ENCODE assay signal across 21 cellular contexts in the genomic region with DNA sequence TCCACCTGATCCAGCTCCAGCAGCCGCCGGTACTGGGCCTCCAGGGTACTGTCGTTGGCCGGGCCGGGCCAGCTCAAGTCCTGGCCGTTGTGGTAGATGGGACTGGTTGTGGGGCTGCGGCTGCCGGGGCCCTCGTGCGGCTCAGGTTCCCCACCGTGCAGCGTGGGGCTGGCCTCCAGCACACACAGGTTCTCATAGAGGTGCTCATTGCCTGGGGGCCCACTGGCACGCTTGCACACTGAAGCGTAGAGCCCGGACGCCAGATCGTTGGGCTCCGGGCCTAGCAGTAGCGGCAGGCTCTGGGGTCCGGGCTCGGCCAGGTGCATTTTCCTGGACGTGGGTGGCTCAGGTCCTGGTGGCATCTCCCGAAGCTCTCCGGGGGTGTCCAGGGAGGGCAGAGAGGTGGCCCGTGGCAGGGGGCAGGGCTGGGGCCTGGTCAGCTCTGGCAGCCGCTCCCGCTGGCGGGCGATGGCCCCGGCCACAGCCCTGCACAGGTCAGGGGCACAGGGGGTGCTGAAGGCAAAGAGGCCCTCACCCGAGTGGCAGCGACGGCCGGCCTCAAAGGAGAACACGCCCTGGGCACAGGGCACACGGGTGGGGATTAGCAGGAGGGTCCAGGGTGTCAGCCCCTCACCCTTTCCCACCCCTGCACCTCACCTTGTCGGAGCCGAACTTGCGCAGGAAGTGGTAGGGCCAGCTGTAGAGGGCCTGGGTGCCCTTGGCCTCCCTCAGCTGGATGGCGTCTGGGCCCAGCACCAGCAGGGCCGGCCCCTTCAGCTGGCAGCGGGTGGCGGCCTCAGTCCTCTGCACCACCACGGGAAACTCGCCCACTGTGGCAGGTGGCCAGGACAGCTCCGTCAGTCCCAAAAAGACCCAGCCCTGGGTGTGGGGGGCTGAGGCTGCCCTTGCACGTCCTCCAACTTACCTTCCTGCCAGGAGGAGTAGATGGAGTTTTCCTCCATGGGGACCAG. TPM values are rescaled to one million over a fixed set of nuclear protein-coding genes. Genes with fewer than 3 reads are reported as not detected.
DNase-seq lines count a peak whose midpoint lies in the region; ATAC-seq and TF ChIP-seq lines count a peak whose summit lies in the region.
"Had no signal": no experiment of that assay in that cellular context is flagged by ENCODE, and none has a peak within 500 bp of the region (broad histone marks: within the 10 kb centered on the region; RNA-seq: fewer than 3 reads in every experiment).

No MANE protein-coding gene starts in this region.

- H3K9me2 ChIP-seq in OCI-LY7 (ENCODE audit: insufficient read depth, low read length) = no peaks in the 10 kb centered on the region

- CTCF ChIA-PET in OCI-LY7 (lab: Charles Lee; ENCODE audit: unreplicated experiment) = interaction anchor here (0.6 to 0.7 kb wide), 2 partner anchors 44 to 49 kb away, joined by 3 read pairs; no protein-coding TSS in a partner anchor

- TF ChIP-seq CTCF in right atrium auricular region (IDR thresholded peaks at IDR 0.05) (no peak), OCI-LY7 (conservative IDR thresholded peaks at IDR 0.05; ENCODE audit: low read length) (no peak), spleen (IDR thresholded peaks at IDR 0.05 in 8 of 11, conservative IDR thresholded peaks at IDR 0.05 in 3 of 11) (no peak)

- intact Hi-C loops in right cardiac atrium (cut with DNase I) = loop anchor here in 3 of 4 donors (5.0 to 10.0 kb wide), 4 partner anchors 102 to 190 kb away; a partner anchor contains a TSS
- intact Hi-C loops in OCI-LY7 (cut with micrococcal nuclease; ENCODE audit: unreplicated experiment) = loop anchor here (5.0 to 10.0 kb wide), 2 partner anchors 192 to 610 kb away; a partner anchor contains a TSS
- intact Hi-C loops in spleen (cut with DNase I; ENCODE audit: low total_unique reads) = loop anchor here (5.0 kb wide), 1 partner anchor 112 kb away; no protein-coding TSS in a partner anchor

- H3K27me3 ChIP-seq in right cardiac atrium (ENCODE audit: control insufficient read depth, insufficient read depth) = no peaks in the 10 kb centered on the region
- H3K27me3 ChIP-seq in right atrium auricular region = no peaks in the 10 kb centered on the region
- no peaks in the 10 kb centered on the region for H3K27me3 ChIP-seq in spleen (replicated peaks in 1 of 7)

- H3K9me3 ChIP-seq in right cardiac atrium (ENCODE audit: control insufficient read depth, low read length) = no peaks in the 10 kb centered on the region
- H3K9me3 ChIP-seq in right atrium auricular region = no peaks in the 10 kb centered on the region
- H3K9me3 ChIP-seq in OCI-LY7 (ENCODE audit: low read length) = no peaks in the 10 kb centered on the region
- H3K9me3 ChIP-seq in spleen = no peaks in the 10 kb centered on the region

- no TSS peak for BruUV-seq in OCI-LY7 (replicated peaks; lab: Mats Ljungman, UMichigan)

- no peak for ATAC-seq in right cardiac atrium
- no peak for ATAC-seq in HG02623 (IDR thresholded peaks at IDR 0.05; ENCODE audit: unreplicated experiment)
- ATAC-seq: PC-3 had no signal

- POLR2A ChIA-PET in OCI-LY7 (lab: Charles Lee) = no interaction called here

- no peaks in the 10 kb centered on the region for H4K20me1 ChIP-seq in OCI-LY7 (ENCODE audit: insufficient read depth, low read length)

- TF ChIP-seq POLR2A in spleen (IDR thresholded peaks at IDR 0.05) = no peak

- H3K79me2 ChIP-seq in OCI-LY7 (ENCODE audit: insufficient read depth, low read depth, low read length) = peaks cover 23% of the 10 kb centered on the region

- DNase-seq in right cardiac atrium (peak in 2 of 3 donors; percentile 47 to 66), right atrium auricular region (ENCODE audit: low spot score) (no peak), OCI-LY7 (ENCODE audit: low spot score) (peak; percentile 52), spleen (peak; percentile 78), NCI-H510A (lab: John Stamatoyannopoulos, UW) (no peak)
- DNase-seq: ACHN, Calu3, DMS153, Kasumi-1, NCI-H1417, NCI-H1694 treated with DMSO at 0.1 percent for 48 hours, NCI-H2081 treated with DMSO at 0.1 percent for 48 hours, NCI-H2171 treated with DMSO at 0.1 percent for 48 hours, NCI-H526, PC-3, SHP77, SW 1271 had no signal

- H3K4me3 ChIP-seq in right cardiac atrium (ENCODE audit: low read length) (no peak overlapping the region), right atrium auricular region (no peak overlapping the region), OCI-LY7 (ENCODE audit: low read depth, low read length, poor library complexity, severe bottlenecking) (peak overlapping the region; percentile 8), spleen (no peak overlapping the region)

- H3K4me2 ChIP-seq in OCI-LY7 (ENCODE audit: low read length) = peak overlapping the region; percentile 71

- H3K27ac ChIP-seq in right cardiac atrium (ENCODE audit: low read length) (no peak overlapping the region), right atrium auricular region (no peak overlapping the region), OCI-LY7 (ENCODE audit: low read depth, low read length, poor library complexity, severe bottlenecking) (peak overlapping the region; percentile 94), spleen (no peak overlapping the region)
- H3K27ac ChIP-seq: 22Rv1, C4-2B had no signal

- H3K4me1 ChIP-seq in right cardiac atrium (ENCODE audit: control insufficient read depth, insufficient read depth, low read length) (no peaks in the 10 kb centered on the region), right atrium auricular region (peaks cover 0 to 9% of the 10 kb centered on the region in 2 donors), OCI-LY7 (ENCODE audit: insufficient read depth, low read length, poor library complexity, severe bottlenecking) (peaks cover 77% of the 10 kb centered on the region), spleen (peaks cover 12 to 99% (median 57%) of the 10 kb centered on the region in 6 donors)

- H3K36me3 ChIP-seq in right atrium auricular region (no peaks in the 10 kb centered on the region), OCI-LY7 (ENCODE audit: insufficient read depth, low read length) (peaks cover 68% of the 10 kb centered on the region), spleen (peaks cover 0 to 70% (median 27%) of the 10 kb centered on the region in 6 donors)

- 94% methylated on average over 47 of the region's 47 CpGs for WGBS in right cardiac atrium
- 87 to 93% (median 89%) methylated on average over 28 to 47 of the region's 47 CpGs for WGBS in spleen, 5 donors

- no peak overlapping the region for H2AFZ ChIP-seq in OCI-LY7 (ENCODE audit: low read length)

RNA-seq across cellular contexts. Expression of a gene that starts 5.3 kb away (rescaled TPM):
- total RNA-seq in right cardiac atrium = 1 to 10 TPM; 3.1 to 4.5 (median 3.9) TPM
- 1.4 TPM for polyA plus RNA-seq in right cardiac atrium
- total RNA-seq in right atrium auricular region = 1 to 10 TPM; 1.6 to 2.6 TPM
- total RNA-seq in OCI-LY7 (2014; rRNA removed; shearing (Covaris generic)) = 186 and 197 TPM in 2 replicates
- 260 and 268 TPM in 2 replicates for total RNA-seq in OCI-LY7 (2022)
- 100 to 1,000 TPM; 111 to 231 (median 149) TPM for total RNA-seq in spleen
- 100 to 1,000 TPM in 1 of 3 donors, 10 to 100 TPM in 2; 69.9 to 144 (median 98.4) TPM for polyA plus RNA-seq in spleen
- total RNA-seq: RPMI7951 had no signal

RNA-seq across cellular contexts. Expression of a gene that starts 7.0 kb away (rescaled TPM):
- total RNA-seq in right cardiac atrium = 10 to 100 TPM; 35.0 to 71.5 (median 47.0) TPM
- polyA plus RNA-seq in right cardiac atrium = 61.9 TPM
- 10 to 100 TPM; 45.8 to 56.0 TPM for total RNA-seq in right atrium auricular region
- 38.8 and 41.4 TPM in 2 replicates for total RNA-seq in OCI-LY7 (2014; rRNA removed; shearing (Covaris generic))
- 58.0 and 78.9 TPM in 2 replicates for total RNA-seq in OCI-LY7 (2022)
- total RNA-seq in spleen = 100 to 1,000 TPM in 3 of 7 donors, 10 to 100 TPM in 4; 44.8 to 220 (median 86.4) TPM
- polyA plus RNA-seq in spleen = 100 to 1,000 TPM in 1 of 3 donors, 10 to 100 TPM in 2; 42.5 to 125 (median 59.2) TPM

RNA-seq across cellular contexts. Expression of a gene that starts 12.4 kb away (rescaled TPM):
- total RNA-seq in right cardiac atrium = 10 to 100 TPM; 36.0 to 43.5 (median 40.3) TPM
- 30.5 TPM for polyA plus RNA-seq in right cardiac atrium
- total RNA-seq in right atrium auricular region = 10 to 100 TPM; 40.9 to 45.5 TPM
- total RNA-seq in OCI-LY7 (2014; rRNA removed; shearing (Covaris generic)) = 216 and 224 TPM in 2 replicates
- total RNA-seq in OCI-LY7 (2022) = 145 and 169 TPM in 2 replicates
- 100 to 1,000 TPM in 2 of 7 donors, 10 to 100 TPM in 5; 68.9 to 126 (median 91.8) TPM for total RNA-seq in spleen
- 10 to 100 TPM; 68.9 to 99.4 (median 92.9) TPM for polyA plus RNA-seq in spleen

RNA-seq across cellular contexts. Expression of a gene that starts 30.9 kb away (rescaled TPM):
- total RNA-seq in right cardiac atrium (10 to 100 TPM; 15.3 to 44.8 (median 25.3) TPM), right atrium auricular region (10 to 100 TPM; 25.0 to 47.2 TPM), OCI-LY7 (2022) (21.3 and 22.0 TPM in 2 replicates), spleen (10 to 100 TPM; 13.0 to 26.5 (median 17.6) TPM)
- polyA plus RNA-seq in right cardiac atrium (17.7 TPM), spleen (10 to 100 TPM in 1 of 3 donors, 1 to 10 TPM in 2; 6.8 to 16.3 (median 7.6) TPM)
- 11.7 and 17.4 TPM in 2 replicates for total RNA-seq in OCI-LY7 (2014; rRNA removed; shearing (Covaris generic))

RNA-seq across cellular contexts. Expression of a gene that starts 50.0 kb away (rescaled TPM):
- total RNA-seq in right cardiac atrium (10 to 100 TPM; 24.9 to 34.2 (median 27.7) TPM), right atrium auricular region (10 to 100 TPM in 1 of 2 donors, 1 to 10 TPM in 1; 9.8 to 20.7 TPM), OCI-LY7 (2022) (104 and 113 TPM in 2 replicates), spleen (100 to 1,000 TPM in 5 of 7 donors, 10 to 100 TPM in 2; 86.9 to 155 (median 116) TPM)
- polyA plus RNA-seq in right cardiac atrium (41.8 TPM), spleen (100 to 1,000 TPM; 145 to 364 (median 348) TPM)
- 63.2 and 92.8 TPM in 2 replicates for total RNA-seq in OCI-LY7 (2014; rRNA removed; shearing (Covaris generic))

Comparison
In these comparisons a context has a peak if more than half of its experiments do, and no peak if none do; other contexts are left out.
1. DNase-seq: peak in right cardiac atrium (2 of 3), OCI-LY7 (single experiment) and spleen (single experiment); none in right atrium auricular region (single experiment) and NCI-H510A (single experiment).
2. RNA of a gene that starts 5.3 kb away (total RNA-seq): 186 to 268 TPM in OCI-LY7 and 111 to 231 TPM in spleen; 3.1 to 4.5 TPM in right cardiac atrium and 1.6 to 2.6 TPM in right atrium auricular region; every median in the first group is over 10 times any median in the second.